In genomic region chr17:16812126-16812525, GRCh38 we compare ENCODE assay signal across 8 cellular contexts.
A peak's percentile ranks its signal among the peaks of the same experiment; 100 is the strongest.
DNase-seq lines count a peak whose midpoint lies in the region; ATAC-seq and TF ChIP-seq lines count a peak whose summit lies in the region.
"Not testable (repeated sequence)": the region's sequence is repeated elsewhere in the genome, so short reads cannot be mapped to it uniquely, and the experiment has no call there.

No MANE protein-coding gene starts in this region.

- not testable (repeated sequence) for H3K27me3 Mint-ChIP-seq in activated CD4-positive, alpha-beta T cell treated with anti-CD3 and anti-CD28 coated beads, Interleukin-2, amount 10 ng/mL, durations not matched to agents 7 days and 5 days; MCF 10A (ENCODE audit: insufficient read depth, unreplicated experiment)

- H3K79me2 ChIP-seq in DND-41 (ENCODE audit: insufficient read depth, low read length); OCI-LY7 (ENCODE audit: insufficient read depth, low read depth, low read length): not testable (repeated sequence)

- not testable (repeated sequence) for ATAC-seq in DND-41 (ENCODE audit: insufficient read depth, low read depth); stimulated activated naive CD8-positive, alpha-beta T cell treated with anti-CD3 and anti-CD28 coated beads, Interleukin-15, Interleukin-2, amounts not matched to agents 100 U/mL and 50 U/mL, for 24 hours

- H3K9me3 Mint-ChIP-seq in activated CD4-positive, alpha-beta T cell treated with anti-CD3 and anti-CD28 coated beads, Interleukin-2, amount 10 ng/mL, durations not matched to agents 7 days and 5 days; MCF 10A (ENCODE audit: unreplicated experiment): not testable (repeated sequence)

- not testable (repeated sequence) for TF ChIP-seq RAD21 in Ishikawa (IDR thresholded peaks at IDR 0.05; ENCODE audit: low read depth); liver (IDR thresholded peaks at IDR 0.05)

- H3K9ac ChIP-seq in DND-41 (ENCODE audit: low read depth, low read length); liver (ENCODE audit: low read depth in 1 of 2, low read length in 2 of 2): not testable (repeated sequence)

- not testable (repeated sequence) for H3K36me3 ChIP-seq in DND-41 (ENCODE audit: insufficient read depth, low read length); OCI-LY7 (ENCODE audit: insufficient read depth, low read length); liver (ENCODE audit: control insufficient read depth in 4 of 4, insufficient read depth in 3 of 4, low read depth in 1 of 4, low read length in 3 of 4)

- not testable (repeated sequence) for H3K4me2 ChIP-seq in DND-41 (ENCODE audit: insufficient read depth, low read length); OCI-LY7 (ENCODE audit: low read length)

- peak; percentile 44 for DNase-seq in DND-41
- DNase-seq in OCI-LY7 (ENCODE audit: low spot score) = peak; percentile 10
- DNase-seq in activated CD4-positive, alpha-beta T cell treated with anti-CD3 and anti-CD28 coated beads, Interleukin-2, amount 10 ng/mL, durations not matched to agents 7 days and 5 days = peak; percentile 31
- DNase-seq in MCF 10A (ENCODE audit: unreplicated experiment) = peak; percentile 60
- peak; percentile 42 for DNase-seq in fibroblast of pulmonary artery (ENCODE audit: low read depth)
- DNase-seq in stimulated activated naive CD8-positive, alpha-beta T cell treated with anti-CD3 and anti-CD28 coated beads, Interleukin-15, Interleukin-2, amounts not matched to agents 100 U/mL and 50 U/mL, for 24 hours = peak; percentile 20

- not testable (repeated sequence) for H3K36me3 Mint-ChIP-seq in activated CD4-positive, alpha-beta T cell treated with anti-CD3 and anti-CD28 coated beads, Interleukin-2, amount 10 ng/mL, durations not matched to agents 7 days and 5 days (ENCODE audit: low read depth); MCF 10A (ENCODE audit: insufficient read depth, unreplicated experiment)

- not testable (repeated sequence) for H3K4me1 ChIP-seq in DND-41 (ENCODE audit: insufficient read depth, low read length); OCI-LY7 (ENCODE audit: insufficient read depth, low read length, poor library complexity, severe bottlenecking); liver (ENCODE audit: control insufficient read depth in 4 of 4, insufficient read depth in 4 of 4, low read length in 3 of 4)

- TF ChIP-seq EP300 in Ishikawa (IDR thresholded peaks at IDR 0.05; ENCODE audit: borderline replicate concordance) = not testable (repeated sequence)

- H3K27ac Mint-ChIP-seq in activated CD4-positive, alpha-beta T cell treated with anti-CD3 and anti-CD28 coated beads, Interleukin-2, amount 10 ng/mL, durations not matched to agents 7 days and 5 days; MCF 10A (ENCODE audit: low read depth, unreplicated experiment): not testable (repeated sequence)

- H4K20me1 ChIP-seq in DND-41 (ENCODE audit: insufficient read depth, low read length); OCI-LY7 (ENCODE audit: insufficient read depth, low read length): not testable (repeated sequence)

- POLR2A ChIA-PET in OCI-LY7 (lab: Charles Lee); activated CD4-positive, alpha-beta T cell treated with anti-CD3 and anti-CD28 coated beads, Interleukin-2, amount 10 ng/mL, durations not matched to agents 7 days and 5 days (lab: Charles Lee); MCF 10A (lab: Yijun Ruan, JAX): not testable (repeated sequence)

- CTCF ChIA-PET in OCI-LY7 (lab: Charles Lee; ENCODE audit: unreplicated experiment); activated CD4-positive, alpha-beta T cell treated with anti-CD3 and anti-CD28 coated beads, Interleukin-2, amount 10 ng/mL, durations not matched to agents 7 days and 5 days (lab: Charles Lee); MCF 10A (lab: Yijun Ruan, JAX): not testable (repeated sequence)

- not testable (repeated sequence) for H3K4me3 ChIP-seq in DND-41 (ENCODE audit: low read depth in 1 of 2, low read length in 2 of 2); OCI-LY7 (ENCODE audit: low read depth, low read length, poor library complexity, severe bottlenecking); fibroblast of pulmonary artery (replicated peaks; ENCODE audit: low read depth, low read length); liver (ENCODE audit: low read depth in 1 of 3, low read length in 3 of 3)

- not testable (repeated sequence) for H3K27me3 ChIP-seq in DND-41 (ENCODE audit: insufficient read depth, low read length, poor library complexity); liver (ENCODE audit: control insufficient read depth in 4 of 4, insufficient read depth in 4 of 4, low read length in 3 of 4)

- not testable (repeated sequence) for H3K4me1 Mint-ChIP-seq in activated CD4-positive, alpha-beta T cell treated with anti-CD3 and anti-CD28 coated beads, Interleukin-2, amount 10 ng/mL, durations not matched to agents 7 days and 5 days; MCF 10A (ENCODE audit: insufficient read depth, unreplicated experiment)

- H3K4me3 Mint-ChIP-seq in activated CD4-positive, alpha-beta T cell treated with anti-CD3 and anti-CD28 coated beads, Interleukin-2, amount 10 ng/mL, durations not matched to agents 7 days and 5 days; MCF 10A (ENCODE audit: unreplicated experiment): not testable (repeated sequence)

- not testable (repeated sequence) for TF ChIP-seq CTCF in DND-41 (IDR thresholded peaks at IDR 0.05; ENCODE audit: borderline replicate concordance, extremely low read depth, low read length, poor library complexity, severe bottlenecking); OCI-LY7 (conservative IDR thresholded peaks at IDR 0.05; ENCODE audit: low read length); MCF 10A (IDR thresholded peaks at IDR 0.05; ENCODE audit: unreplicated experiment); fibroblast of pulmonary artery (IDR thresholded peaks at IDR 0.05; ENCODE audit: low read length, missing control alignments); liver (IDR thresholded peaks at IDR 0.05; ENCODE audit: low read depth, low read length, missing input control)

- BruUV-seq in OCI-LY7 (replicated peaks; lab: Mats Ljungman, UMichigan); MCF 10A (replicated peaks; lab: Mats Ljungman, UMichigan): not testable (repeated sequence)

- WGBS in liver = 28% methylated on average over 7 of the region's 7 CpGs

- H3K27ac ChIP-seq in DND-41 (ENCODE audit: low read length); OCI-LY7 (ENCODE audit: low read depth, low read length, poor library complexity, severe bottlenecking); liver (ENCODE audit: low read depth in 1 of 2, low read length in 2 of 2): not testable (repeated sequence)

- not testable (repeated sequence) for H3K9me3 ChIP-seq in DND-41 (ENCODE audit: insufficient read depth, low read length, severe bottlenecking); OCI-LY7 (ENCODE audit: low read length); liver (ENCODE audit: control insufficient read depth in 4 of 4, low read length in 3 of 4)

- H3K9me2 ChIP-seq in OCI-LY7 (ENCODE audit: insufficient read depth, low read length) = not testable (repeated sequence)

- H2AFZ ChIP-seq in DND-41 (ENCODE audit: low read depth, low read length); OCI-LY7 (ENCODE audit: low read length): not testable (repeated sequence)

- intact Hi-C loops in OCI-LY7 (cut with micrococcal nuclease; ENCODE audit: unreplicated experiment); MCF 10A (cut with micrococcal nuclease): not testable (repeated sequence)

TF ChIP-seq in Ishikawa, 13 proteins besides CTCF, POLR2A, EP300 and RAD21 (continues in another document):
- 0 out of 2 replicates have a peak, but pooled peaks have one; percentile 28 for TF ChIP-seq MAX (IDR thresholded peaks at IDR 0.05)

TF ChIP-seq in liver, 16 proteins besides CTCF, POLR2A, EP300 and RAD21:
- peak; percentile 91 for TF ChIP-seq REST (IDR thresholded peaks at IDR 0.05)

Comparison
In these comparisons a context has a peak if more than half of its experiments do, and no peak if none do; other contexts are left out.
1. DNase-seq: peak in every context shown above with its lines; median percentile 60 in MCF 10A; 44 in DND-41; 42 in fibroblast of pulmonary artery; 31 in activated CD4-positive, alpha-beta T cell treated with anti-CD3 and anti-CD28 coated beads, Interleukin-2, amount 10 ng/mL, durations not matched to agents 7 days and 5 days; 20 in stimulated activated naive CD8-positive, alpha-beta T cell treated with anti-CD3 and anti-CD28 coated beads, Interleukin-15, Interleukin-2, amounts not matched to agents 100 U/mL and 50 U/mL, for 24 hours; 10 in OCI-LY7.